Comparison of ENCODE assay signal across 26 cellular contexts in genomic region chr4:38382492-38382891, GRCh38.
DNase-seq lines count a peak whose midpoint lies in the region; ATAC-seq and TF ChIP-seq lines count a peak whose summit lies in the region.
"Had no signal": no experiment of that assay in that cellular context is flagged by ENCODE, and none has a peak within 500 bp of the region (broad histone marks: within the 10 kb centered on the region; RNA-seq: fewer than 3 reads in every experiment).

No MANE protein-coding gene starts in this region.

- H2AFZ ChIP-seq in parathyroid adenoma, result peak overlapping the region; percentile 53
- H2AFZ ChIP-seq: neural progenitor cell had no signal

- H3K4me2 ChIP-seq in parathyroid adenoma (ENCODE audit: low read length), result peak overlapping the region; percentile 6
- H3K4me2 ChIP-seq: neural progenitor cell had no signal

- DNase-seq in NCI-H146 (lab: John Stamatoyannopoulos, UW), result peak; percentile 10
- no peak for DNase-seq in NCI-H146 treated with DMSO at 0.1 percent for 48 hours (lab: John Stamatoyannopoulos, UW; ENCODE audit: unreplicated experiment)
- DNase-seq in NCI-H2227 treated with DMSO at 0.1 percent for 48 hours (lab: John Stamatoyannopoulos, UW), result peak; percentile 70
- no peak for DNase-seq in T-helper 17 cell
- DNase-seq in omental fat pad (ENCODE audit: low spot score), result no peak
- DNase-seq: activated CD4-positive, CD25-positive, alpha-beta regulatory T cell treated with anti-CD3 and anti-CD28 coated beads, Interleukin-2, amount 50 U/mL, for 72 hours; activated naive CD4-positive, alpha-beta T cell treated with anti-CD3 and anti-CD28 coated beads, Interleukin-2, amount 10 ng/mL, durations not matched to agents 7 days and 5 days; activated T-cell treated with anti-CD3 and anti-CD28 coated beads, Interleukin-2, amount 50 U/mL, for 48 hours; AML-193; cerebellar nuclear complex; effector CD8-positive, alpha-beta T cell; EL; IMR-90; left colon; MG63; stimulated activated CD4-positive, alpha-beta T cell treated with anti-CD3 and anti-CD28 coated beads, Interleukin-4, amount 100 ng/mL, for 24 hours; upper lobe of left lung had no signal

- no peak for ATAC-seq in T-helper 17 cell
- ATAC-seq in HG02678 (IDR thresholded peaks at IDR 0.05; ENCODE audit: unreplicated experiment), result no peak
- ATAC-seq in GM19035 (IDR thresholded peaks at IDR 0.05; ENCODE audit: unreplicated experiment), result no peak
- no peak for ATAC-seq in omental fat pad (ENCODE audit: low FRiP score)
- ATAC-seq: Panc1 had no signal

- peaks cover 11% of the 10 kb centered on the region for H3K4me1 Mint-ChIP-seq in T-helper 17 cell

- no peaks in the 10 kb centered on the region for H3K27me3 ChIP-seq in parathyroid adenoma (ENCODE audit: control insufficient read depth, insufficient read depth, low read length)
- H3K27me3 ChIP-seq: esophagus muscularis mucosa, MG63, neural progenitor cell, SJSA1, upper lobe of left lung had no signal

- no peak overlapping the region for H3K4me3 Mint-ChIP-seq in T-helper 17 cell
- H3K4me3 Mint-ChIP-seq: activated naive CD4-positive, alpha-beta T cell treated with anti-CD3 and anti-CD28 coated beads, Interleukin-2, amount 10 ng/mL, durations not matched to agents 7 days and 5 days; neural progenitor cell; T-helper 2 cell treated with Interferon-gamma antibody and Interleukin-4, amounts not matched to agents 5 μg/mL and 100 μg/mL, for 36 hours had no signal

- H3K36me3 Mint-ChIP-seq in T-helper 17 cell (ENCODE audit: low read depth), result no peaks in the 10 kb centered on the region
- H3K36me3 Mint-ChIP-seq: activated naive CD4-positive, alpha-beta T cell treated with anti-CD3 and anti-CD28 coated beads, Interleukin-2, amount 10 ng/mL, durations not matched to agents 7 days and 5 days; neural progenitor cell had no signal

- no peaks in the 10 kb centered on the region for H3K27me3 Mint-ChIP-seq in T-helper 17 cell
- H3K27me3 Mint-ChIP-seq: activated naive CD4-positive, alpha-beta T cell treated with anti-CD3 and anti-CD28 coated beads, Interleukin-2, amount 10 ng/mL, durations not matched to agents 7 days and 5 days had no signal

- no peak overlapping the region for H3K9ac ChIP-seq in parathyroid adenoma
- H3K9ac ChIP-seq: neural progenitor cell had no signal

- peak overlapping the region; percentile 33 for H3K27ac ChIP-seq in parathyroid adenoma
- H3K27ac ChIP-seq: 22Rv1, neural progenitor cell, SJSA1, upper lobe of left lung had no signal

- peak overlapping the region; percentile 45 for H3K27ac Mint-ChIP-seq in T-helper 17 cell
- H3K27ac Mint-ChIP-seq: activated naive CD4-positive, alpha-beta T cell treated with anti-CD3 and anti-CD28 coated beads, Interleukin-2, amount 10 ng/mL, durations not matched to agents 7 days and 5 days; neural progenitor cell; T-helper 2 cell treated with Interferon-gamma antibody and Interleukin-4, amounts not matched to agents 5 μg/mL and 100 μg/mL, for 36 hours had no signal

- no peak overlapping the region for H3K4me3 ChIP-seq in parathyroid adenoma (ENCODE audit: low read depth, low read length)
- H3K4me3 ChIP-seq: esophagus muscularis mucosa, MG63, neural progenitor cell, SJSA1, upper lobe of left lung had no signal

- no peaks in the 10 kb centered on the region for H3K36me3 ChIP-seq in parathyroid adenoma (ENCODE audit: control insufficient read depth, insufficient read depth, low read length)
- H3K36me3 ChIP-seq: esophagus muscularis mucosa, MG63, neural progenitor cell, SJSA1, upper lobe of left lung had no signal

- TF ChIP-seq CTCF in parathyroid adenoma (IDR thresholded peaks at IDR 0.05) (no peak), omental fat pad (IDR thresholded peaks at IDR 0.05) (no peak)

- peaks cover 23% of the 10 kb centered on the region for H3K4me1 ChIP-seq in parathyroid adenoma
- H3K4me1 ChIP-seq: SJSA1 had no signal

- H3K79me2 ChIP-seq in parathyroid adenoma, result no peaks in the 10 kb centered on the region

- H3K9me3 ChIP-seq in T-helper 17 cell (ENCODE audit: control insufficient read depth, low read length, poor library complexity, severe bottlenecking) (no peaks in the 10 kb centered on the region), parathyroid adenoma (ENCODE audit: control insufficient read depth, low read length) (no peaks in the 10 kb centered on the region)
- H3K9me3 ChIP-seq: esophagus muscularis mucosa, MG63, SJSA1, upper lobe of left lung had no signal

Comparison
In these comparisons a context has a peak if more than half of its experiments do, and no peak if none do; other contexts are left out.
1. DNase-seq: peak in NCI-H146 (single experiment) and NCI-H2227 treated with DMSO at 0.1 percent for 48 hours (single experiment); none in NCI-H146 treated with DMSO at 0.1 percent for 48 hours (single experiment), T-helper 17 cell (0 of 3) and omental fat pad (single experiment).